In genomic region chr10:132309879-132310591, GRCh38 we compare ENCODE assay signal across 18 cellular contexts. TPM values are rescaled to one million over a fixed set of nuclear protein-coding genes. Genes with fewer than 3 reads are reported as not detected.
A peak's percentile ranks its signal among the peaks of the same experiment; 100 is the strongest.
DNase-seq lines count a peak whose midpoint lies in the region; ATAC-seq and TF ChIP-seq lines count a peak whose summit lies in the region.
"Had no signal": no experiment of that assay in that cellular context is flagged by ENCODE, and none has a peak within 500 bp of the region (broad histone marks: within the 10 kb centered on the region; RNA-seq: fewer than 3 reads in every experiment).

No MANE protein-coding gene starts in this region.

- H3K4ac ChIP-seq in neuronal stem cell (ENCODE audit: low read length) = no peak overlapping the region

- DNase-seq in CD14-positive monocyte (ENCODE audit: low spot score) (no peak), GM10248 (ENCODE audit: extremely low spot score) (peak; percentile 19), neuronal stem cell (ENCODE audit: low spot score) (no peak), lower lobe of right lung (no peak), cerebellum (ENCODE audit: low spot score) (no peak), OCI-LY7 (ENCODE audit: low spot score) (no peak)
- no peak for DNase-seq in effector memory CD8-positive, alpha-beta T cell
- DNase-seq: activated CD4-positive, alpha-beta T cell treated with anti-CD3 and anti-CD28 coated beads, Interleukin-2, amount 50 U/mL, for 4 hours; activated T-cell treated with anti-CD3 and anti-CD28 coated beads, Interleukin-2, amount 50 U/mL, for 4 hours; amygdala; hypothalamus; kidney glomerular epithelial cell; mesendoderm; NCI-H1694 treated with DMSO at 0.1 percent for 48 hours; NCI-H226; occipital lobe had no signal

- no CpG with 5 or more reads among the region's 7 CpGs for WGBS in neuronal stem cell (ENCODE audit: extremely low coverage in 2 of 2, insufficient read length in 2 of 2, insufficient replicate concordance in 1 of 2), 2 donors

- no peak overlapping the region for H4K8ac ChIP-seq in neuronal stem cell (ENCODE audit: low read depth, low read length)

- no peak overlapping the region for H3K14ac ChIP-seq in neuronal stem cell (ENCODE audit: low read length)

- H3K79me1 ChIP-seq in neuronal stem cell (ENCODE audit: low read depth, low read length) = no peaks in the 10 kb centered on the region

- H2BK12ac ChIP-seq in neuronal stem cell (ENCODE audit: low read length) = no peak overlapping the region

- H3K27me3 ChIP-seq in neuronal stem cell (ENCODE audit: control insufficient read depth in 3 of 3, insufficient read depth in 3 of 3, low read depth in 1 of 3, low read length in 3 of 3) = peaks cover 7 to 35% (median 12%) of the 10 kb centered on the region in 3 experiments
- H3K27me3 ChIP-seq in lower lobe of right lung (ENCODE audit: low read depth) = no peaks in the 10 kb centered on the region
- H3K27me3 ChIP-seq: right atrium auricular region had no signal

- peak overlapping the region; percentile 1 for H3K23ac ChIP-seq in neuronal stem cell (ENCODE audit: low read depth, low read length, poor library complexity)

- no peak overlapping the region for H2BK15ac ChIP-seq in neuronal stem cell (ENCODE audit: low read length)

- peaks cover 23% of the 10 kb centered on the region for H3K4me1 Mint-ChIP-seq in CD14-positive monocyte
- H3K4me1 Mint-ChIP-seq in effector memory CD8-positive, alpha-beta T cell (ENCODE audit: low read depth in 2 of 2) = peaks cover 6 to 7% of the 10 kb centered on the region in 2 donors

- CTCF ChIA-PET in GM10248 (lab: Yijun Ruan, JAX) (interaction anchor here (0.9 to 1.3 kb wide), 3 partner anchors 9 to 43 kb away, joined by 3 to 4 read pairs (median 3); no protein-coding TSS in a partner anchor), OCI-LY7 (lab: Charles Lee; ENCODE audit: unreplicated experiment) (no interaction called here)

- no peaks in the 10 kb centered on the region for H4K20me1 ChIP-seq in OCI-LY7 (ENCODE audit: insufficient read depth, low read length)

- H2BK5ac ChIP-seq in neuronal stem cell (ENCODE audit: low read length) = no peak overlapping the region

- no peak overlapping the region for H3K18ac ChIP-seq in neuronal stem cell (ENCODE audit: low read length)

- no peak overlapping the region for H3K4me3 ChIP-seq in neuronal stem cell (ENCODE audit: low read length in 2 of 2)
- no peak overlapping the region for H3K4me3 ChIP-seq in lower lobe of right lung
- H3K4me3 ChIP-seq in OCI-LY7 (ENCODE audit: low read depth, low read length, poor library complexity, severe bottlenecking) = no peak overlapping the region
- H3K4me3 ChIP-seq: right atrium auricular region had no signal

- H3K4me2 ChIP-seq in neuronal stem cell (ENCODE audit: insufficient read depth, low read length, poor library complexity, severe bottlenecking) = no peak overlapping the region
- no peak overlapping the region for H3K4me2 ChIP-seq in OCI-LY7 (ENCODE audit: low read length)

- peak overlapping the region; percentile 24 to 74 for H3K4me3 Mint-ChIP-seq in CD14-positive monocyte
- peak overlapping the region; percentile 48 to 68 for H3K4me3 Mint-ChIP-seq in effector memory CD8-positive, alpha-beta T cell

- intact Hi-C loops in CD14-positive monocyte (cut with micrococcal nuclease) (loop anchor here (2.0 to 10.0 kb wide), 9 partner anchors 21 to 1065 kb away; partner anchors contain the start of genes INPP5A (in 2 of the 2), ECHS1 (in 1 of the 2) and PAOX (in 1 of the 2)), lower lobe of right lung (cut with DNase I) (no loop called here), OCI-LY7 (cut with micrococcal nuclease; ENCODE audit: unreplicated experiment) (no loop called here)

- peaks cover 0 to 14% (median 8%) of the 10 kb centered on the region in 7 donors for H3K9me3 Mint-ChIP-seq in CD14-positive monocyte
- no peaks in the 10 kb centered on the region for H3K9me3 Mint-ChIP-seq in effector memory CD8-positive, alpha-beta T cell
- H3K9me3 Mint-ChIP-seq: activated T-cell treated with anti-CD3 and anti-CD28 coated beads, Interleukin-2, amount 50 U/mL, for 4 hours had no signal

- H3K27ac ChIP-seq in neuronal stem cell (replicated peaks; ENCODE audit: low read length) (no peak overlapping the region), lower lobe of right lung (no peak overlapping the region), OCI-LY7 (ENCODE audit: low read depth, low read length, poor library complexity, severe bottlenecking) (no peak overlapping the region)
- H3K27ac ChIP-seq: right atrium auricular region had no signal

- peaks cover 23 to 35% (median 30%) of the 10 kb centered on the region in 3 donors for H3K27me3 Mint-ChIP-seq in CD14-positive monocyte (ENCODE audit: low read depth in 3 of 3)
- H3K27me3 Mint-ChIP-seq in effector memory CD8-positive, alpha-beta T cell = peaks cover 0 to 21% of the 10 kb centered on the region in 2 donors

- H3K36me3 ChIP-seq in neuronal stem cell (replicated peaks in 1 of 2; ENCODE audit: control insufficient read depth in 2 of 2, insufficient read depth in 2 of 2, low read length in 2 of 2) (peaks cover 0 to 3% of the 10 kb centered on the region in 2 donors), lower lobe of right lung (no peaks in the 10 kb centered on the region), OCI-LY7 (ENCODE audit: insufficient read depth, low read length) (no peaks in the 10 kb centered on the region)
- H3K36me3 ChIP-seq: right atrium auricular region had no signal

- no peak overlapping the region for H2AK5ac ChIP-seq in neuronal stem cell (ENCODE audit: low read depth, low read length)

- H4K91ac ChIP-seq in neuronal stem cell (ENCODE audit: low read depth, low read length, poor library complexity) = no peak overlapping the region

- H3K9me3 ChIP-seq in neuronal stem cell (replicated peaks in 1 of 2; ENCODE audit: control insufficient read depth in 2 of 2, insufficient read depth in 1 of 2, low read depth in 1 of 2, low read length in 2 of 2) = peaks cover 8 to 17% of the 10 kb centered on the region in 2 donors
- H3K9me3 ChIP-seq in lower lobe of right lung = no peaks in the 10 kb centered on the region
- H3K9me3 ChIP-seq in OCI-LY7 (ENCODE audit: low read length) = no peaks in the 10 kb centered on the region
- H3K9me3 ChIP-seq: right atrium auricular region had no signal

- H3K79me2 ChIP-seq in OCI-LY7 (ENCODE audit: insufficient read depth, low read depth, low read length) = no peaks in the 10 kb centered on the region

- ATAC-seq in effector memory CD8-positive, alpha-beta T cell (replicated peaks) = no peak
- no peak for ATAC-seq in lower lobe of right lung
- ATAC-seq: activated T-cell treated with anti-CD3 and anti-CD28 coated beads, Interleukin-2, amount 50 U/mL, for 4 hours had no signal

- peak overlapping the region in 1 of 7 donors; percentile 37 for H3K27ac Mint-ChIP-seq in CD14-positive monocyte
- H3K27ac Mint-ChIP-seq in effector memory CD8-positive, alpha-beta T cell = no peak overlapping the region
- H3K27ac Mint-ChIP-seq: stimulated activated naive CD8-positive, alpha-beta T cell treated with anti-CD3 and anti-CD28 coated beads, Interleukin-15, Interleukin-2, amounts not matched to agents 100 ng/mL and 50 ng/mL, for 24 hours had no signal

- no peak for TF ChIP-seq CTCF in CD14-positive monocyte (IDR thresholded peaks at IDR 0.05)
- TF ChIP-seq CTCF in GM10248 (IDR thresholded peaks at IDR 0.05; ENCODE audit: control extremely low read depth, extremely low read depth, low read depth, missing control alignments) = no peak
- TF ChIP-seq CTCF in lower lobe of right lung (IDR thresholded peaks at IDR 0.05) = no peak
- TF ChIP-seq CTCF in OCI-LY7 (conservative IDR thresholded peaks at IDR 0.05; ENCODE audit: low read length) = no peak

- H2AFZ ChIP-seq in neuronal stem cell (ENCODE audit: low read length) = no peak overlapping the region
- no peak overlapping the region for H2AFZ ChIP-seq in OCI-LY7 (ENCODE audit: low read length)

- no TSS peak for BruUV-seq in OCI-LY7 (replicated peaks; lab: Mats Ljungman, UMichigan)

- POLR2A ChIA-PET in GM10248 (lab: Yijun Ruan, JAX) (no interaction called here), OCI-LY7 (lab: Charles Lee) (no interaction called here)

- H3K4me1 ChIP-seq in neuronal stem cell (ENCODE audit: control insufficient read depth in 2 of 2, insufficient read depth in 1 of 2, low read depth in 1 of 2, low read length in 2 of 2) (peaks cover 10 to 15% of the 10 kb centered on the region in 2 donors), lower lobe of right lung (peaks cover 16% of the 10 kb centered on the region), OCI-LY7 (ENCODE audit: insufficient read depth, low read length, poor library complexity, severe bottlenecking) (no peaks in the 10 kb centered on the region)

- H3K36me3 Mint-ChIP-seq in CD14-positive monocyte = peaks cover 12% of the 10 kb centered on the region in 2 donors
- peaks cover 4% of the 10 kb centered on the region for H3K36me3 Mint-ChIP-seq in effector memory CD8-positive, alpha-beta T cell (ENCODE audit: insufficient read depth)

- H3K9me2 ChIP-seq in OCI-LY7 (ENCODE audit: insufficient read depth, low read length) = no peaks in the 10 kb centered on the region

- no peak overlapping the region for H2BK120ac ChIP-seq in neuronal stem cell (ENCODE audit: low read depth, low read length)

- no peak overlapping the region for H3K9ac ChIP-seq in neuronal stem cell (ENCODE audit: low read depth, low read length, poor library complexity)

RNA-seq across cellular contexts. Expression of gene STK32C, which starts 2.3 kb away (rescaled TPM):
- polyA plus RNA-seq in CD14-positive monocyte = 10 to 100 TPM; 13.6 to 18.4 TPM
- polyA plus RNA-seq in neuronal stem cell (2013, experiment 1 of 2) = 20.6 TPM
- 21.2 TPM for polyA plus RNA-seq in neuronal stem cell (2013, experiment 2 of 2)
- 14.1 TPM for total RNA-seq in lower lobe of right lung
- total RNA-seq in cerebellum = 9.9 TPM
- total RNA-seq in OCI-LY7 (2014; rRNA removed; shearing (Covaris generic)) = 13.1 and 16.8 TPM in 2 replicates
- total RNA-seq in OCI-LY7 (2022) = 30.4 and 32.4 TPM in 2 replicates

RNA-seq across cellular contexts. Expression of gene LRRC27, which starts 22.0 kb away (rescaled TPM):
- 1 to 10 TPM; 3.6 TPM for polyA plus RNA-seq in CD14-positive monocyte
- 12.6 TPM for polyA plus RNA-seq in neuronal stem cell (2013, experiment 1 of 2)
- 11.2 TPM for polyA plus RNA-seq in neuronal stem cell (2013, experiment 2 of 2)
- 15.5 TPM for total RNA-seq in lower lobe of right lung
- total RNA-seq in cerebellum = 16.6 TPM
- total RNA-seq in OCI-LY7 (2014; rRNA removed; shearing (Covaris generic)) = 10.0 and 13.0 TPM in 2 replicates
- 16.1 and 17.3 TPM in 2 replicates for total RNA-seq in OCI-LY7 (2022)

Comparison
In these comparisons a context has a peak if more than half of its experiments do, and no peak if none do; other contexts are left out.
1. intact Hi-C loops: an anchor here in CD14-positive monocyte (2.0 to 10.0 kb wide); none called in lower lobe of right lung and OCI-LY7.